9 cellular contexts compared by ENCODE assay signal in the genomic region with DNA sequence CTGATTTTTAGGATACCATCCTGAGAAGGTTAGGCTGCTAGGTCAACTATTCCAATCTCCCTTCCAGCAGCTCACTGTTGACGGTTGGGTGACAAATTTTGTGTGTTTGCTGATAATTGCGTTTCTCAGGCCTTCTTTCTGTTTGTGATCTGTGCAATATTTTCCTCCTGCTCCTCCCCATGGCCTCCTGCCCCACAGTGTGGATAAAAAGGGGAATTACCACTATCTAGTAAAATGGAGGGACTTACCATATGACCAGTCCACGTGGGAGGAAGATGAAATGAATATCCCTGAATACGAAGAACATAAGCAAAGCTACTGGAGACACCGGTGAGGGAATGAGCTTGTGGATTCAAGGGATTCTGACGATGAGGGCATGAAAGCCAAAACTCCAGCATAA. TPM values are rescaled to one million over a fixed set of nuclear protein-coding genes. Genes with fewer than 3 reads are reported as not detected.
DNase-seq lines count a peak whose midpoint lies in the region; ATAC-seq and TF ChIP-seq lines count a peak whose summit lies in the region.
"Had no signal": no experiment of that assay in that cellular context is flagged by ENCODE, and none has a peak within 500 bp of the region (broad histone marks: within the 10 kb centered on the region; RNA-seq: fewer than 3 reads in every experiment).

No MANE protein-coding gene starts in this region.

- H3K27ac Mint-ChIP-seq in endodermal cell: no peak overlapping the region
- H3K27ac Mint-ChIP-seq in naive thymus-derived CD4-positive, alpha-beta T cell: peak overlapping the region in 8 of 9 donors; percentile 0 to 92 (median 78)

- intact Hi-C loops in Panc1 (cut with micrococcal nuclease; ENCODE audit: unreplicated experiment): loop anchor here (2.0 kb wide), 1 partner anchor 35 kb away; no protein-coding TSS in a partner anchor
- intact Hi-C loops in naive thymus-derived CD4-positive, alpha-beta T cell (cut with micrococcal nuclease): loop anchor here (1.0 to 2.0 kb wide), 3 partner anchors 15 to 35 kb away; no protein-coding TSS in a partner anchor

- WGBS in endodermal cell (ENCODE audit: insufficient coverage in 1 of 2, insufficient read length in 1 of 2), 2 experiments: 81 to 84% methylated on average over 4 to 6 of the region's 6 CpGs

- H3K4me3 Mint-ChIP-seq in endodermal cell: no peak overlapping the region
- no peak overlapping the region for H3K4me3 Mint-ChIP-seq in naive thymus-derived CD4-positive, alpha-beta T cell

- no peak; the same call in 1 of the 2 replicates for TF ChIP-seq CTCF in Panc1 (IDR thresholded peaks at IDR 0.05)
- peak; percentile 23 for TF ChIP-seq CTCF in endodermal cell (conservative IDR thresholded peaks at IDR 0.05)

- no peaks in the 10 kb centered on the region for H3K27me3 Mint-ChIP-seq in endodermal cell (ENCODE audit: insufficient read depth)
- H3K27me3 Mint-ChIP-seq in naive thymus-derived CD4-positive, alpha-beta T cell: no peaks in the 10 kb centered on the region

- H3K27ac ChIP-seq in Panc1 (ENCODE audit: low read length) (no peak overlapping the region; the same call in 1 of the 2 replicates), endodermal cell (ENCODE audit: low read depth, low read length) (no peak overlapping the region)
- H3K27ac ChIP-seq in naive thymus-derived CD4-positive, alpha-beta T cell (ENCODE audit: low read depth, low read length): no peak overlapping the region
- H3K27ac ChIP-seq: C4-2B had no signal

- no TSS peak for BruUV-seq in Panc1 (replicated peaks; lab: Mats Ljungman, UMichigan)

- H3K36me3 ChIP-seq in Panc1 (ENCODE audit: control insufficient read depth, insufficient read depth, low read length): peaks cover 12% of the 10 kb centered on the region; the same call in 1 of the 2 replicates
- peaks cover 60% of the 10 kb centered on the region for H3K36me3 ChIP-seq in endodermal cell (ENCODE audit: control insufficient read depth, insufficient read depth, low read length)
- peaks cover 59 to 93% (median 62%) of the 10 kb centered on the region in 3 experiments for H3K36me3 ChIP-seq in naive thymus-derived CD4-positive, alpha-beta T cell (ENCODE audit: control insufficient read depth in 2 of 3, insufficient read depth in 3 of 3, low read length in 3 of 3)

- H3K4me1 ChIP-seq in Panc1 (ENCODE audit: control insufficient read depth, insufficient read depth, low read length) (no peaks in the 10 kb centered on the region), endodermal cell (ENCODE audit: control insufficient read depth, insufficient read depth, low read length) (peaks cover 7% of the 10 kb centered on the region)
- H3K4me1 ChIP-seq in naive thymus-derived CD4-positive, alpha-beta T cell (ENCODE audit: control insufficient read depth in 2 of 2, insufficient read depth in 2 of 2, low read length in 2 of 2): no peaks in the 10 kb centered on the region

- POLR2A ChIA-PET in Panc1 (lab: Charles Lee): no interaction called here
- POLR2A ChIA-PET in naive thymus-derived CD4-positive, alpha-beta T cell (lab: Charles Lee): interaction anchor here (0.9 to 1.1 kb wide), 3 partner anchors 14 to 34 kb away, joined by 3 to 4 read pairs (median 4); no protein-coding TSS in a partner anchor

- H3K4me1 Mint-ChIP-seq in endodermal cell: peaks cover 7% of the 10 kb centered on the region
- peaks cover 8 to 27% (median 15%) of the 10 kb centered on the region in 7 donors for H3K4me1 Mint-ChIP-seq in naive thymus-derived CD4-positive, alpha-beta T cell

- in situ Hi-C loops in Panc1 (cut with HindIII; ENCODE audit: low pct_unique_long_range_greater_than_20kb, low sequenced_read_pairs): no loop called here

- H3K36me3 Mint-ChIP-seq in endodermal cell (ENCODE audit: low read depth): peaks cover 79% of the 10 kb centered on the region
- peaks cover 30 to 80% (median 57%) of the 10 kb centered on the region in 5 donors for H3K36me3 Mint-ChIP-seq in naive thymus-derived CD4-positive, alpha-beta T cell

- H3K27me3 ChIP-seq in Panc1 (ENCODE audit: control insufficient read depth, insufficient read depth, low read length) (no peaks in the 10 kb centered on the region), endodermal cell (ENCODE audit: control insufficient read depth, insufficient read depth, low read length, poor library complexity, severe bottlenecking) (no peaks in the 10 kb centered on the region)
- no peaks in the 10 kb centered on the region for H3K27me3 ChIP-seq in naive thymus-derived CD4-positive, alpha-beta T cell (ENCODE audit: control insufficient read depth in 2 of 2, insufficient read depth in 2 of 2, low read length in 2 of 2)

- H3K9me3 ChIP-seq in Panc1 (ENCODE audit: control insufficient read depth, insufficient read depth, low read depth, low read length) (no peaks in the 10 kb centered on the region), endodermal cell (ENCODE audit: control insufficient read depth, low read length) (no peaks in the 10 kb centered on the region)
- H3K9me3 ChIP-seq in naive thymus-derived CD4-positive, alpha-beta T cell (ENCODE audit: control insufficient read depth in 2 of 3, low read length in 3 of 3): no peaks in the 10 kb centered on the region

- DNase-seq in NCI-H2171 treated with DMSO at 0.1 percent for 48 hours (lab: John Stamatoyannopoulos, UW) (peak; percentile 15), NCI-H2171 (lab: John Stamatoyannopoulos, UW) (no peak), Panc1 (ENCODE audit: low read depth, low spot score) (no peak), endodermal cell (peak; percentile 35), NCI-H2029 (lab: John Stamatoyannopoulos, UW) (no peak)
- DNase-seq in naive thymus-derived CD4-positive, alpha-beta T cell: peak in 4 of 9 donors; percentile 33 to 42 (median 36)

- no peaks in the 10 kb centered on the region for H3K9me3 Mint-ChIP-seq in endodermal cell
- H3K9me3 Mint-ChIP-seq in naive thymus-derived CD4-positive, alpha-beta T cell: no peaks in the 10 kb centered on the region

- H3K9ac ChIP-seq in endodermal cell (ENCODE audit: extremely low read depth, low read length, poor library complexity, severe bottlenecking): no peak overlapping the region

- H3K4me3 ChIP-seq in Panc1 (ENCODE audit: low read depth in 2 of 2, low read length in 2 of 2): no peak overlapping the region
- no peak overlapping the region for H3K4me3 ChIP-seq in endodermal cell (ENCODE audit: low read length)
- no peak overlapping the region for H3K4me3 ChIP-seq in naive thymus-derived CD4-positive, alpha-beta T cell (ENCODE audit: low read length)

- CTCF ChIA-PET in Panc1 (lab: Charles Lee): no interaction called here
- CTCF ChIA-PET in naive thymus-derived CD4-positive, alpha-beta T cell (lab: Charles Lee): interaction anchor here (0.7 to 3.1 kb wide), 6 partner anchors 9 to 99 kb away, joined by 3 to 10 read pairs (median 4); a partner anchor contains a TSS

- ATAC-seq in Panc1: peak; percentile 78
- ATAC-seq in naive thymus-derived CD4-positive, alpha-beta T cell: peak; percentile 75
- ATAC-seq in HG03025 (IDR thresholded peaks at IDR 0.05; ENCODE audit: low FRiP score, unreplicated experiment): no peak
- ATAC-seq in GM19455 (IDR thresholded peaks at IDR 0.05; ENCODE audit: unreplicated experiment): no peak

RNA-seq across cellular contexts. Expression of a gene that starts 9.2 kb away (rescaled TPM):
- 84.6 TPM for total RNA-seq in Panc1 (2021; ENCODE audit: unreplicated experiment)
- polyA plus RNA-seq in Panc1 (2012; ENCODE audit: insufficient read length): 113 TPM
- 10 to 100 TPM; 55.0 to 64.1 TPM for total RNA-seq in endodermal cell
- polyA plus RNA-seq in endodermal cell (2013, experiment 1 of 2): 66.3 TPM
- 63.7 TPM for polyA plus RNA-seq in endodermal cell (2013, experiment 2 of 2)
- total RNA-seq in naive thymus-derived CD4-positive, alpha-beta T cell: 100 to 1,000 TPM; 189 to 417 (median 359) TPM
- polyA plus RNA-seq in naive thymus-derived CD4-positive, alpha-beta T cell: 10 to 100 TPM; 12.7 to 39.3 TPM

RNA-seq across cellular contexts. Expression of a gene that starts 18.3 kb away (rescaled TPM):
- total RNA-seq in Panc1 (2021; ENCODE audit: unreplicated experiment): 2.6 TPM
- polyA plus RNA-seq in Panc1 (2012; ENCODE audit: insufficient read length): 3.6 TPM
- 1 to 10 TPM; 1.1 to 1.6 TPM for total RNA-seq in endodermal cell
- 2.7 TPM for polyA plus RNA-seq in endodermal cell (2013, experiment 1 of 2)
- polyA plus RNA-seq in endodermal cell (2013, experiment 2 of 2): 2.5 TPM
- 1 to 10 TPM; 2.6 to 8.2 (median 5.5) TPM for total RNA-seq in naive thymus-derived CD4-positive, alpha-beta T cell
- polyA plus RNA-seq in naive thymus-derived CD4-positive, alpha-beta T cell: 1 to 10 TPM; 3.2 to 4.9 TPM

RNA-seq across cellular contexts. Expression of a gene that starts 31.9 kb away (rescaled TPM):
- total RNA-seq in Panc1 (2021; ENCODE audit: unreplicated experiment) (3.5 TPM), endodermal cell (1 to 10 TPM; 4.0 to 6.5 TPM)
- polyA plus RNA-seq in Panc1 (2012; ENCODE audit: insufficient read length): 1.2 TPM
- 16.3 TPM for polyA plus RNA-seq in endodermal cell (2013, experiment 1 of 2)
- 15.3 TPM for polyA plus RNA-seq in endodermal cell (2013, experiment 2 of 2)
- total RNA-seq in naive thymus-derived CD4-positive, alpha-beta T cell: 10 to 100 TPM in 4 of 5 experiments, 1 to 10 TPM in 1; 9.4 to 18.0 (median 17.5) TPM
- polyA plus RNA-seq in naive thymus-derived CD4-positive, alpha-beta T cell: under 1 TPM; 0.10 to 0.25 TPM

RNA-seq across cellular contexts. Expression of a gene that starts 34.0 kb away (rescaled TPM):
- total RNA-seq in Panc1 (2021; ENCODE audit: unreplicated experiment) (154 TPM), endodermal cell (100 to 1,000 TPM; 150 to 170 TPM)
- 244 TPM for polyA plus RNA-seq in Panc1 (2012; ENCODE audit: insufficient read length)
- 133 TPM for polyA plus RNA-seq in endodermal cell (2013, experiment 1 of 2)
- polyA plus RNA-seq in endodermal cell (2013, experiment 2 of 2): 133 TPM
- 100 to 1,000 TPM in 3 of 5 experiments, 10 to 100 TPM in 2; 71.4 to 216 (median 103) TPM for total RNA-seq in naive thymus-derived CD4-positive, alpha-beta T cell
- polyA plus RNA-seq in naive thymus-derived CD4-positive, alpha-beta T cell: 100 to 1,000 TPM; 227 to 235 TPM

RNA-seq across cellular contexts. Expression of a gene that starts 34.2 kb away (rescaled TPM):
- total RNA-seq in Panc1 (2021; ENCODE audit: unreplicated experiment): 60.5 TPM
- polyA plus RNA-seq in Panc1 (2012; ENCODE audit: insufficient read length): 38.4 TPM
- total RNA-seq in endodermal cell: 10 to 100 TPM; 47.5 to 57.4 TPM
- 69.8 TPM for polyA plus RNA-seq in endodermal cell (2013, experiment 1 of 2)
- 56.3 TPM for polyA plus RNA-seq in endodermal cell (2013, experiment 2 of 2)
- 10 to 100 TPM; 29.0 to 50.5 (median 33.6) TPM for total RNA-seq in naive thymus-derived CD4-positive, alpha-beta T cell
- 10 to 100 TPM; 10.4 to 16.7 TPM for polyA plus RNA-seq in naive thymus-derived CD4-positive, alpha-beta T cell

Comparison
In these comparisons a context has a peak if more than half of its experiments do, and no peak if none do; other contexts are left out.
1. DNase-seq: peak in NCI-H2171 treated with DMSO at 0.1 percent for 48 hours (single experiment) and endodermal cell (single experiment); none in NCI-H2171 (single experiment), Panc1 (single experiment) and NCI-H2029 (single experiment).
2. ATAC-seq: peak in Panc1 (single experiment) and naive thymus-derived CD4-positive, alpha-beta T cell (single experiment); none in HG03025 (single experiment) and GM19455 (single experiment).